ENCODE assay signal across 1 cellular context in genomic region chr16:68200120-68200783, GRCh38.
TF ChIP-seq lines count a peak whose summit lies in the region.

No MANE protein-coding gene starts in this region.

TF ChIP-seq in GM12878, 131 proteins besides CTCF, POLR2A, EP300 and RAD21 (continued from another document):
- TF ChIP-seq ZBTB40 (IDR thresholded peaks at IDR 0.05; ENCODE audit: borderline replicate concordance) (peak; percentile 41; the same call in 1 of the 2 replicates), IKZF2 (IDR thresholded peaks at IDR 0.05) (peak; percentile 55 to 72; a peak in 2 of 4 replicates)
